In the genomic region with DNA sequence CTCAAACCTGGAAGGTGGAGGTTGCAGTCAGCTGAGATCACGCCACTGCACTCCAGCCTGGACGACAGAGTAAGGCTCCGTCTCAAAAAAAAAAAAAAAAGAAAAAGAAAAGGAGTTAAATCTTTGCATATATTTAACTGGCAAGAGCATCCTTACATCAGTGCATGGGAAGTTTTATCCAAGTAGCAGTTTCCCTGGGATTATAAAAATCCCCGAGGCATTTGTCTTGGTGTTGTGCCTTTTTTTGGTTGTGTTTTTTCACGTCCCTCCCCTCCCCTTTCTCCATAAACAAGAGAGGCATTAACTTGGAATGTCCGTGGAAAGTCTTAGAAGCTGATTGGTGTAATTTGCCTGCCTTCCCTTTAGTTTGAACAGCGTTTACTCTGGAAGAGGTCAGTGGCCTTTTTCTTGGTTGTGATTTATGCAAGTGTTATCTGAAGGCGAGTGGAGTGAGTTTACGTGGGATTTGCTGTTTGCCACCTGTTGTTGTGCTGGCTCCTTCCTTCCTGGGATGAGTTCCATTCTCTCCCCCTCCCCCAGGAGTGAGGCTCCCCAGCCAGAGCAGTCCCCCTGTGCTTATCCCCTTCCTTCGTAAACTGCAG, we compare ENCODE assay signal across 12 cellular contexts. TPM values are rescaled to one million over a fixed set of nuclear protein-coding genes. Genes with fewer than 3 reads are reported as not detected.
DNase-seq lines count a peak whose midpoint lies in the region; ATAC-seq and TF ChIP-seq lines count a peak whose summit lies in the region.
"Had no signal": no experiment of that assay in that cellular context is flagged by ENCODE, and none has a peak within 500 bp of the region (broad histone marks: within the 10 kb centered on the region; RNA-seq: fewer than 3 reads in every experiment).

No MANE protein-coding gene starts in this region.

- TF ChIP-seq CTCF in left ventricle myocardium inferior (IDR thresholded peaks at IDR 0.05; ENCODE audit: borderline replicate concordance) (no peak), uterus (IDR thresholded peaks at IDR 0.05) (no peak)

- H3K27ac ChIP-seq in left ventricle myocardium inferior (replicated peaks) (peak overlapping the region; percentile 95), caudate nucleus (ENCODE audit: low read depth, low read length) (peak overlapping the region; percentile 88), mucosa of rectum (ENCODE audit: low read depth in 2 of 2, low read length in 2 of 2) (peak overlapping the region; percentile 96 to 97), uterus (peak overlapping the region; percentile 98)

- peak overlapping the region; percentile 54 to 98 for H3K9ac ChIP-seq in mucosa of rectum (ENCODE audit: low read depth in 1 of 2, low read length in 2 of 2)

- H3K4me1 ChIP-seq in left ventricle myocardium inferior (peaks cover 100% of the 10 kb centered on the region), mucosa of rectum (ENCODE audit: control insufficient read depth in 2 of 2, insufficient read depth in 2 of 2, low read length in 2 of 2) (peaks cover 93 to 95% of the 10 kb centered on the region in 2 donors), uterus (peaks cover 16 to 49% of the 10 kb centered on the region in 2 donors)

- peaks cover 8% of the 10 kb centered on the region for H3K36me3 ChIP-seq in left ventricle myocardium inferior
- H3K36me3 ChIP-seq in mucosa of rectum (ENCODE audit: control insufficient read depth in 2 of 2, insufficient read depth in 2 of 2, low read length in 2 of 2) = peaks cover 10 to 11% of the 10 kb centered on the region in 2 donors
- H3K36me3 ChIP-seq in uterus = no peaks in the 10 kb centered on the region

- H3K9me3 ChIP-seq in left ventricle myocardium inferior (replicated peaks) = no peaks in the 10 kb centered on the region
- H3K9me3 ChIP-seq in mucosa of rectum (ENCODE audit: control insufficient read depth in 2 of 2, low read length in 2 of 2) = no peaks in the 10 kb centered on the region
- no peaks in the 10 kb centered on the region for H3K9me3 ChIP-seq in uterus
- H3K9me3 ChIP-seq: testis had no signal

- H3K4me3 ChIP-seq in left ventricle myocardium inferior (peak overlapping the region; percentile 94), mucosa of rectum (ENCODE audit: low read length in 2 of 2) (peak overlapping the region in 1 of 2 donors; percentile 24), uterus (no peak overlapping the region)
- H3K4me3 ChIP-seq: testis had no signal

- DNase-seq in left ventricle myocardium inferior = no peak
- DNase-seq in left cardiac atrium = no peak
- DNase-seq in caudate nucleus (lab: John Stamatoyannopoulos, UW) = no peak
- peak in 1 of 2 donors; percentile 68 for DNase-seq in uterus
- DNase-seq in NCI-H1694 (lab: John Stamatoyannopoulos, UW) = no peak
- DNase-seq: H7, NCI-H510A treated with DMSO at 0.1 percent for 48 hours, testis had no signal

- H3K27me3 ChIP-seq in left ventricle myocardium inferior (ENCODE audit: low read depth) (no peaks in the 10 kb centered on the region), mucosa of rectum (ENCODE audit: control insufficient read depth in 2 of 2, insufficient read depth in 2 of 2, low read length in 2 of 2) (no peaks in the 10 kb centered on the region), uterus (no peaks in the 10 kb centered on the region)
- H3K27me3 ChIP-seq: testis had no signal

- intact Hi-C loops in left ventricle myocardium inferior (cut with micrococcal nuclease) = loop anchor here (10.0 kb wide), 1 partner anchor 50 kb away; no protein-coding TSS in a partner anchor
- intact Hi-C loops in left cardiac atrium (cut with DNase I) = no loop called here
- intact Hi-C loops in uterus (cut with DNase I; ENCODE audit: low total_unique reads) = loop anchor here (5.0 kb wide), 1 partner anchor 38 kb away; no protein-coding TSS in a partner anchor

- ATAC-seq in left cardiac atrium (no peak), HG03097 (IDR thresholded peaks at IDR 0.05; ENCODE audit: low FRiP score, unreplicated experiment) (no peak), GM18858 (IDR thresholded peaks at IDR 0.05; ENCODE audit: unreplicated experiment) (no peak)

- TF ChIP-seq POLR2A in uterus (IDR thresholded peaks at IDR 0.05) = no peak

RNA-seq across cellular contexts. Expression of a gene that starts 7.1 kb away (rescaled TPM):
- total RNA-seq in left ventricle myocardium inferior = 111 TPM
- 100 to 1,000 TPM; 160 to 333 TPM for total RNA-seq in left cardiac atrium
- total RNA-seq in uterus = 100 to 1,000 TPM; 259 to 844 (median 429) TPM

RNA-seq across cellular contexts. Expression of a gene that starts 35.6 kb away (rescaled TPM):
- total RNA-seq in left ventricle myocardium inferior = 598 TPM
- 100 to 1,000 TPM; 515 to 563 TPM for total RNA-seq in left cardiac atrium
- 100 to 1,000 TPM; 211 to 441 (median 246) TPM for total RNA-seq in uterus

RNA-seq across cellular contexts. Expression of a gene that starts 36.8 kb away (rescaled TPM):
- total RNA-seq in left ventricle myocardium inferior (1.6 TPM), left cardiac atrium (1 to 10 TPM; 3.1 TPM), uterus (1 to 10 TPM in 2 of 4 donors, under 1 TPM in 1, not detected in 1; 0.55 to 4.5 (median 3.6) TPM)
- total RNA-seq: lung microvascular endothelial cell had no signal

Comparison
In these comparisons a context has a peak if more than half of its experiments do, and no peak if none do; other contexts are left out.
1. intact Hi-C loops: an anchor here in left ventricle myocardium inferior (10.0 kb wide) and uterus (5.0 kb wide); none called in left cardiac atrium.